In genomic region chr15:87671289-87671688, GRCh38 we compare ENCODE assay signal across 22 cellular contexts.
"Had no signal": no experiment of that assay in that cellular context is flagged by ENCODE, and none has a peak within 500 bp of the region (broad histone marks: within the 10 kb centered on the region; RNA-seq: fewer than 3 reads in every experiment).

No MANE protein-coding gene starts in this region.

- H3K36me3 ChIP-seq: gastrocnemius medialis, neural progenitor cell, prostate gland, right atrium auricular region, suprapubic skin, transverse colon, upper lobe of right lung, vagina had no signal

- H3K27ac ChIP-seq: dorsolateral prefrontal cortex, gastrocnemius medialis, neural progenitor cell, prostate gland, right atrium auricular region, suprapubic skin, transverse colon, upper lobe of right lung, vagina had no signal

- DNase-seq: dorsolateral prefrontal cortex; effector CD4-positive, alpha-beta T cell; foreskin fibroblast; gastrocnemius medialis; head of caudate nucleus; mucosa of descending colon; naive B cell; stimulated activated CD4-positive, alpha-beta T cell treated with anti-CD3 and anti-CD28 coated beads, Interleukin-12 subunit alpha, Interleukin-12 subunit beta, amount 100 ng/mL, for 4 hours; stimulated activated CD4-positive, alpha-beta T cell treated with anti-CD3 and anti-CD28 coated beads, Interleukin-1b, Interleukin-23, amount 100 ng/mL, for 48 hours; stimulated activated CD4-positive, alpha-beta T cell treated with anti-CD3 and anti-CD28 coated beads, Interleukin-4, amount 100 ng/mL, for 1 hour; stimulated activated CD8-positive, alpha-beta memory T cell treated with anti-CD3 and anti-CD28 coated beads, Interleukin-4, amount 100 ng/mL, for 48 hours; stimulated activated naive CD4-positive, alpha-beta T cell; stimulated activated naive CD8-positive, alpha-beta T cell treated with anti-CD3 and anti-CD28 coated beads, Interleukin-15, amount 100 ng/mL, for 72 hours; transverse colon; upper lobe of right lung had no signal

- H3K9me3 ChIP-seq: gastrocnemius medialis, prostate gland, suprapubic skin, vagina had no signal

- H3K4me3 ChIP-seq: dorsolateral prefrontal cortex, gastrocnemius medialis, lung, mucosa of descending colon, neural progenitor cell, prostate gland, right atrium auricular region, smooth muscle cell, suprapubic skin, transverse colon, upper lobe of right lung, vagina had no signal

- H3K27me3 ChIP-seq: gastrocnemius medialis, neural progenitor cell, right atrium auricular region, suprapubic skin, transverse colon, upper lobe of right lung, vagina had no signal

- H3K4me1 ChIP-seq: gastrocnemius medialis, neural progenitor cell, prostate gland, right atrium auricular region, suprapubic skin, transverse colon, upper lobe of right lung, vagina had no signal
